Comparison of ENCODE assay signal across 21 cellular contexts in the genomic region with DNA sequence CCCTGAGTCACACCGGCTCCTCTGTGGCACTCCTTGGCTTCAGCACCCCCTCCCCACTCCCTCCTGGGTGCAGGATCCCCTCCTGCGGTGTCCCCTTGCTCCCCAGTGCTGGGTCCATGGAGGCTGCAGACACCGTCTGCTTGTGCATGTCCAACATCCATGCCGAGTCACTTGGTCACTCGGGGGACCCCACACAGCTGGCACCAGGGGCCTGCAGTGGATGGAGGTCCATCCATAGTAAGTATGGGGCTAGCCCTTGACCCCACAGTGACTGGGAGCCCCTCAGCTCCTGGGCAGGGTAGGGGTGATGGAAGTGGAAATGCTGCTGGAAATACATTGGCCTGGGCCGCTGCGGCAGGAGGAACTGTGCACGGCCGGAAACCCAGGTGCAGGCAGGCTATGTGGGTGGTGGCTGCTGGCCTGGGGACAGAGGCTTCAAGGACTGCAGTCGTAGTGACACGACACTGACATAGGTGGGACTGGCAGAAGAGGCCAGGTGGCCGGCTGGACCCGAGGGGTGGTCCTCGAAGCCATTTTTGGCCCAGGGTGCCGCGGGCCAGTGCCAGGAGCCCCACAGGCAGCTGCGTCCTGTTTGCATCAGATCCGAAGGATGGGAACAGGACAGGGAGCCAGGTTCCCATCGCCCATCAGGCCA.
"Had no signal": no experiment of that assay in that cellular context is flagged by ENCODE, and none has a peak within 500 bp of the region (broad histone marks: within the 10 kb centered on the region; RNA-seq: fewer than 3 reads in every experiment).

No MANE protein-coding gene starts in this region.

- H3K36me3 ChIP-seq: SJSA1 had no signal

- FAIRE-seq: RCC 7860 had no signal

- H3K27me3 ChIP-seq: SJSA1 had no signal

- H3K27ac ChIP-seq: SJSA1, SK-N-MC had no signal

- H3K4me3 ChIP-seq: SJSA1, SK-N-MC had no signal

- DNase-seq: KBM-7, MV-4-11, NCI-H1048, NCI-H1105, NCI-H1417, NCI-H1436 treated with DMSO at 0.1 percent for 48 hours, NCI-H1694, NCI-H187 treated with DMSO at 0.1 percent for 48 hours, NCI-H2029 treated with DMSO at 0.1 percent for 48 hours, NCI-H2171 treated with DMSO at 0.1 percent for 48 hours, NCI-H345, NCI-H446 treated with DMSO at 0.1 percent for 48 hours, NCI-H510A treated with DMSO at 0.1 percent for 48 hours, NCI-H526, NCI-H82, Right ventricle myocardium superior, RPMI8226, SIG-M5 had no signal
